In the genomic region with DNA sequence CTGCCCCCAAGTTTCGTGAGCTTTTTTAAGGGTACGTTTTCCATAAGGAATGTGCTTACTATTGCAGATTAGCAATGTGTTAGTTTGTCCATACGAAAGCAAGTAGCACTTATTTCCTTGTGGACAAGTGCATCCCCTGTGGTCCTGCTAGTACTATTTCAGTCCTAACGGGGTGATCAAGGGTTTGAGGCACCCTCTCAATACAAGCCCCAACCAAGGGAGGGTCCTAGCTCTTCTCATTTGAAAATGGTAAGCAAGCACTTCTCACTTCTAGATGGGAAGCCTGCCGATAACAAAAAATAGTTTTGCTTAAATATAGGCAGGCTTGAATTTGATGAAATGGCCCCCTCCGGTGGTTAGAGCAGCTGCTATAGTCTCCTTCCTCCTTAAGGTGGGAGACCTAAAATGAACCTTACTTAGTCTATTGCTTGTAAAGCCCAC, we compare ENCODE assay signal across 1 cellular context.
A peak's percentile ranks its signal among the peaks of the same experiment; 100 is the strongest.
TF ChIP-seq lines count a peak whose summit lies in the region.

No MANE protein-coding gene starts in this region.

TF ChIP-seq in IMR-90, 13 proteins besides CTCF, POLR2A, EP300 and RAD21 (continued from another document):
- peak; percentile 75 for TF ChIP-seq SMC3 (IDR thresholded peaks at IDR 0.05; ENCODE audit: low read depth, low read length)
- no peak for TF ChIP-seq BHLHE40 (IDR thresholded peaks at IDR 0.05; ENCODE audit: low read depth, low read length)
- TF ChIP-seq RFX5 (IDR thresholded peaks at IDR 0.05; ENCODE audit: low read depth, low read length) = no peak
